ENCODE assay signal across 1 cellular context in the genomic region with DNA sequence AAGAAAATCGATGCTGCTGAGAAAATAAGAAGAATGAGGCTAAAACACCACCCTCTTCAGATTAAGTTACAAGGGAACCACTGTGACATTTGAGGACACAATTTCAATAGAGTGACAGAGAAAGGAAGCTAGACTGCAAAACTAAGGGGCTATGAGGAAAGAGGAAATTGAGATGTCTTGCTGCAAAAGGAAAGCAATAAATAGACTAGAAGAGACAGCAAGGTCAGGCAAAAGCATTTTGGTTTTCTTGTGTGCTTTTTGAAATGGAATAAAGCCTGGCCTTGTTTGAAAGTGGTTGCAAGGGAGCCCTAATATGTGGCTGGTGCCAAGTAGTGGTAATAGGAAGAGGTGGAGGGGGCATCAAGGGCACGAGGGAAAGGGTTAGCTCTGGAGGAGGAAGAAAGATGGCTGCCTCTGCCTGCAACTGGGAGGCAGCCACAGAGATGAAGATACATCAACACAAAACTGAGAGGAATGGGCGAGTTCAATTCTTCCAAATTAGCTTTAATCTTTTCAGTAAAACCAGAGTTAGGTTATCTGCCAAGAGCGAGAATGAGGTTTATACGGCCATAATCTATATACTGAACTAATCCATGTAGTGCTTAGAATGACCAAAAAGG.
TF ChIP-seq lines count a peak whose summit lies in the region.

No MANE protein-coding gene starts in this region.

TF ChIP-seq in HCT116, 20 proteins besides CTCF, POLR2A, EP300 and RAD21 (continued from another document):
- no peak for TF ChIP-seq TCF7L2 (IDR thresholded peaks at IDR 0.05; ENCODE audit: borderline replicate concordance, extremely low read depth, insufficient read depth, insufficient read length)
- no peak for TF ChIP-seq CEBPB (IDR thresholded peaks at IDR 0.05; ENCODE audit: low read depth)
- TF ChIP-seq SP1 (IDR thresholded peaks at IDR 0.05; ENCODE audit: low read depth) = no peak
- TF ChIP-seq, protein P1, sequence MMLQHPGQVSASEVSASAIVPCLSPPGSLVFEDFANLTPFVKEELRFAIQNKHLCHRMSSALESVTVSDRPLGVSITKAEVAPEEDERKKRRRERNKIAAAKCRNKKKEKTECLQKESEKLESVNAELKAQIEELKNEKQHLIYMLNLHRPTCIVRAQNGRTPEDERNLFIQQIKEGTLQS (IDR thresholded peaks at IDR 0.05) = no peak
- TF ChIP-seq CBX3 (IDR thresholded peaks at IDR 0.05; ENCODE audit: low read depth) = no peak
- TF ChIP-seq EZH2 (IDR thresholded peaks at IDR 0.05) = no peak
- TF ChIP-seq, protein P2, sequence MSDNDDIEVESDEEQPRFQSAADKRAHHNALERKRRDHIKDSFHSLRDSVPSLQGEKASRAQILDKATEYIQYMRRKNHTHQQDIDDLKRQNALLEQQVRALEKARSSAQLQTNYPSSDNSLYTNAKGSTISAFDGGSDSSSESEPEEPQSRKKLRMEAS (IDR thresholded peaks at IDR 0.05) = no peak
- TF ChIP-seq YY1 (IDR thresholded peaks at IDR 0.05; ENCODE audit: extremely low read depth, insufficient replicate concordance, low read depth, low read length) = no peak
- no peak for TF ChIP-seq ELF1 (IDR thresholded peaks at IDR 0.05; ENCODE audit: borderline replicate concordance, low read depth)
- no peak for TF ChIP-seq EGR1 (IDR thresholded peaks at IDR 0.05; ENCODE audit: low read depth)
- no peak for TF ChIP-seq ZFX (IDR thresholded peaks at IDR 0.05)
- TF ChIP-seq SIN3A (IDR thresholded peaks at IDR 0.05; ENCODE audit: low read depth) = no peak
- TF ChIP-seq EZH2phosphoT487 (IDR thresholded peaks at IDR 0.05; ENCODE audit: borderline replicate concordance) = no peak
